8 cellular contexts compared by ENCODE assay signal in genomic region chr18:57859314-57859713, GRCh38. TPM values are rescaled to one million over a fixed set of nuclear protein-coding genes. Genes with fewer than 3 reads are reported as not detected.
DNase-seq lines count a peak whose midpoint lies in the region; ATAC-seq, FAIRE-seq and TF ChIP-seq lines count a peak whose summit lies in the region.

No MANE protein-coding gene starts in this region.

- no peaks in the 10 kb centered on the region for H3K4me1 ChIP-seq in DOHH2 (ENCODE audit: control insufficient read depth, low read length)
- H3K4me1 ChIP-seq in Karpas-422 (ENCODE audit: low read length), result no peaks in the 10 kb centered on the region
- H3K4me1 ChIP-seq in astrocyte (ENCODE audit: insufficient read depth, low read length), result peaks cover 3% of the 10 kb centered on the region

- DNase-seq in Karpas-422 (peak; percentile 73), astrocyte (ENCODE audit: low read depth) (no peak), nephron progenitor cell (no peak), cerebellum (ENCODE audit: low spot score) (no peak), G401 (ENCODE audit: low spot score) (no peak)
- no peak for DNase-seq in stimulated activated CD4-positive, alpha-beta T cell treated with anti-CD3 and anti-CD28 coated beads, Interleukin-2, amount 100 ng/mL, for 24 hours

- H3K27ac Mint-ChIP-seq in astrocyte (ENCODE audit: unreplicated experiment) (no peak overlapping the region), nephron progenitor cell (no peak overlapping the region)

- no peak for FAIRE-seq in astrocyte (lab: Jason Lieb, UNC)

- no peak overlapping the region for H3K27ac ChIP-seq in DOHH2 (ENCODE audit: low read depth, low read length)
- no peak overlapping the region for H3K27ac ChIP-seq in Karpas-422 (ENCODE audit: low read length)
- H3K27ac ChIP-seq in astrocyte (ENCODE audit: low read depth, low read length), result no peak overlapping the region

- H3K79me2 ChIP-seq in DOHH2 (ENCODE audit: control insufficient read depth, low read length) (no peaks in the 10 kb centered on the region), Karpas-422 (ENCODE audit: low read length) (no peaks in the 10 kb centered on the region), astrocyte (ENCODE audit: insufficient read depth, low read length) (no peaks in the 10 kb centered on the region)

- H3K4me3 Mint-ChIP-seq in astrocyte (ENCODE audit: unreplicated experiment) (no peak overlapping the region), nephron progenitor cell (no peak overlapping the region)

- no peaks in the 10 kb centered on the region for H3K9me3 Mint-ChIP-seq in astrocyte (ENCODE audit: unreplicated experiment)
- no peaks in the 10 kb centered on the region for H3K9me3 Mint-ChIP-seq in nephron progenitor cell

- H3K9me2 ChIP-seq in DOHH2 (replicated peaks; ENCODE audit: control insufficient read depth, low read length) (no peaks in the 10 kb centered on the region), Karpas-422 (replicated peaks; ENCODE audit: insufficient read depth, low read length) (no peaks in the 10 kb centered on the region)

- H3K4me2 ChIP-seq in DOHH2 (ENCODE audit: low read length) (no peak overlapping the region), Karpas-422 (ENCODE audit: low read depth, low read length, poor library complexity, severe bottlenecking) (no peak overlapping the region), astrocyte (ENCODE audit: low read length) (no peak overlapping the region)

- peak; percentile 93 for ATAC-seq in GM19351 (IDR thresholded peaks at IDR 0.05; ENCODE audit: unreplicated experiment)

- H3K36me3 ChIP-seq in DOHH2 (ENCODE audit: control insufficient read depth, low read length) (no peaks in the 10 kb centered on the region), Karpas-422 (ENCODE audit: insufficient read depth, low read length) (no peaks in the 10 kb centered on the region), astrocyte (ENCODE audit: insufficient read depth, low read length) (no peaks in the 10 kb centered on the region)

- peak; percentile 69 for TF ChIP-seq CTCF in DOHH2 (IDR thresholded peaks at IDR 0.05; ENCODE audit: low read depth, low read length, poor library complexity, severe bottlenecking)
- peak; percentile 36 for TF ChIP-seq CTCF in astrocyte (IDR thresholded peaks at IDR 0.05; ENCODE audit: insufficient read depth, low read depth, low read length)
- TF ChIP-seq CTCF in nephron progenitor cell (IDR thresholded peaks at IDR 0.05), result peak; percentile 31

- H3K4me1 Mint-ChIP-seq in astrocyte (ENCODE audit: low read depth, unreplicated experiment), result no peaks in the 10 kb centered on the region
- H3K4me1 Mint-ChIP-seq in nephron progenitor cell, result peaks cover 15% of the 10 kb centered on the region

- no peak overlapping the region for H3K4me3 ChIP-seq in DOHH2 (ENCODE audit: low read length)
- no peak overlapping the region for H3K4me3 ChIP-seq in Karpas-422 (ENCODE audit: low read length)
- H3K4me3 ChIP-seq in astrocyte (ENCODE audit: insufficient read depth, low read depth, low read length), result no peak overlapping the region

- in situ Hi-C loops in G401 (cut with HindIII; ENCODE audit: low sequenced_read_pairs), result no loop called here

- H3K36me3 Mint-ChIP-seq in astrocyte (ENCODE audit: low read depth, unreplicated experiment), result no peaks in the 10 kb centered on the region
- no peaks in the 10 kb centered on the region for H3K36me3 Mint-ChIP-seq in nephron progenitor cell (ENCODE audit: low read depth)

- no peaks in the 10 kb centered on the region for H4K20me1 ChIP-seq in DOHH2 (ENCODE audit: control insufficient read depth, insufficient read depth, low read depth, low read length)
- H4K20me1 ChIP-seq in Karpas-422 (ENCODE audit: insufficient read depth, low read depth, low read length), result no peaks in the 10 kb centered on the region
- no peaks in the 10 kb centered on the region for H4K20me1 ChIP-seq in astrocyte (ENCODE audit: insufficient read depth, low read length)

- no peak overlapping the region for H2AFZ ChIP-seq in Karpas-422 (ENCODE audit: low read length)
- H2AFZ ChIP-seq in astrocyte (ENCODE audit: low read depth, low read length), result no peak overlapping the region

- no peak overlapping the region for H3K9ac ChIP-seq in Karpas-422 (ENCODE audit: low read length)
- no peak overlapping the region for H3K9ac ChIP-seq in astrocyte (ENCODE audit: low read length)

- H3K9me3 ChIP-seq in DOHH2 (ENCODE audit: control insufficient read depth, insufficient read depth, low read length), result no peaks in the 10 kb centered on the region
- H3K9me3 ChIP-seq in Karpas-422 (ENCODE audit: low read length), result no peaks in the 10 kb centered on the region
- H3K9me3 ChIP-seq in astrocyte (ENCODE audit: insufficient read depth, low read depth, low read length), result no peaks in the 10 kb centered on the region

- no peaks in the 10 kb centered on the region for H3K27me3 Mint-ChIP-seq in astrocyte (ENCODE audit: low read depth, unreplicated experiment)
- H3K27me3 Mint-ChIP-seq in nephron progenitor cell (ENCODE audit: low read depth, poor library complexity), result peaks cover 31% of the 10 kb centered on the region

- H3F3A ChIP-seq in DOHH2 (ENCODE audit: control insufficient read depth, insufficient read depth), result no peaks in the 10 kb centered on the region

- peaks cover 36% of the 10 kb centered on the region for H3K27me3 ChIP-seq in DOHH2 (ENCODE audit: control insufficient read depth, low read length)
- 0 out of 2 replicates have a peak, but pooled peaks cover 2% of the 10 kb centered on the region for H3K27me3 ChIP-seq in Karpas-422 (ENCODE audit: low read length)
- H3K27me3 ChIP-seq in astrocyte (ENCODE audit: insufficient read depth, low read length), result no peaks in the 10 kb centered on the region

RNA-seq across cellular contexts. Expression of gene ATP8B1, which starts 56.2 kb away (rescaled TPM):
- total RNA-seq in Karpas-422 (2014; rRNA removed; shearing (Covaris generic); ENCODE audit: low replicate concordance), result not detected in 2 replicates
- total RNA-seq in astrocyte (6.9 and 10.4 TPM in 2 replicates), cerebellum (2.3 TPM)
- not detected in 2 replicates for total RNA-seq in G401 (2014; rRNA removed; shearing (Covaris generic))
